In genomic region chr22:33493476-33494205, GRCh38 we compare ENCODE assay signal across 9 cellular contexts.
"Had no signal": no experiment of that assay in that cellular context is flagged by ENCODE, and none has a peak within 500 bp of the region (broad histone marks: within the 10 kb centered on the region; RNA-seq: fewer than 3 reads in every experiment).

No MANE protein-coding gene starts in this region.

- ATAC-seq: HCT116, K562 had no signal

- H3K4me3 ChIP-seq: GM23248, HAP-1, K562 had no signal

- FAIRE-seq: K562 had no signal

- H3K27ac ChIP-seq: GM23248, HL-60 had no signal

- DNase-seq: GM23248, GOT3, H7, IMR-90, KG1 had no signal

- H3K9ac ChIP-seq: GM23248 had no signal

- H3K9me3 ChIP-seq: HAP-1 had no signal

- H2AFZ ChIP-seq: GM23248 had no signal

- H3K36me3 ChIP-seq: HAP-1 had no signal
